ENCODE assay signal across 8 cellular contexts in the genomic region with DNA sequence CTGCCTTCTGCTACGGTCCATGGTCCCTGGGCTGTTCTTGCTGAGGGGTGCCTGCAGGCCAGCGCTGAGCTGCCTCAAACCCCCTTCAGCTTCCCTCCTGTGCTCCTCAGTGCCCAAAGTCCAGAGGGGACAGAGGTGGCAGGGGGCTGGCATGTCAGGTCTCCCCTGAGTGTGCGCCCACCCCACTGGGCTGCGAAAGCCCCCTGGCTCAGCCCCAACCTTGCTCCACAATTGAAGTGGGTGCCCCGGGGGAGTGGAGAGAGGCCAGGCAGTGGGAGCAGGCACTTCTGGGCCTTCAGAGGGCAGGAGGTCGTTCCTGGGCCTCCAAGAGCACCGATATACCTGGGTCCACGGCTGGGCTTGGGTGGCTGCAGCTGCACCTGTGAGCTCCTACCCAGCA.
"Had no signal": no experiment of that assay in that cellular context is flagged by ENCODE, and none has a peak within 500 bp of the region (broad histone marks: within the 10 kb centered on the region; RNA-seq: fewer than 3 reads in every experiment).

No MANE protein-coding gene starts in this region.

- ATAC-seq: GM12878 had no signal

- FAIRE-seq: G401.6, GM12878, GM12891, GM12892, GM18507, GM19239 had no signal

- DNase-seq: GDM1, GF-D8 had no signal

- H3K4me3 ChIP-seq: GM12878 had no signal
